1 cellular context compared by ENCODE assay signal in the genomic region with DNA sequence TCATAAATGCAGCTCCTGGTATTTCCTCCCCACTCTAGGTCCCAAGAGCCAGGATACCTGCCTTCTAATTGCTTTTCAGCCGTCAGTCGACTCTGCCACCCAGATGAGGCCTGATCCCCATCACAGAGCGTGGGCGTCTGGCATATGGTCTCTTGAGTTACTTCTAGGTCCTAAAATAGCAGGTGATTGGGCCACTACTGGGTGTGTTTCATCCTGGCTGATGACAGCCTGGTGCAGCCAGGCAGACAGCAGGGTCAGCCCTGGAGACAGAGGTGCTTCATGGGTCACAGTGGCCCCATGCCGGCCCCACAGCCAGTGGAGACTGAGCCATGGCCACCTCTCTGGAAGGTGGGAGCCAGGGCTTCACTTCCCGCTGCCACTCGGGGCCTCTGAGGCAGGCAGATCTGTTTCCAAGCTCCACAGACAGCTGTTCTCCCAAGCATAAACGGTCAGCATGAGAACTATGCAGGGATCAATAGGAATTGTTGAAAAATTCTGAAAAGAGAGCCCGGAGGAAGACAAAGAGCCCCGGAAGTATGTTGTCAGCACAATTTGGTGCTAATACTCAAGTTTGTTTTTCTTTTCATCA.
TF ChIP-seq lines count a peak whose summit lies in the region.

No MANE protein-coding gene starts in this region.

TF ChIP-seq in SK-N-SH treated with all-trans-retinoic acid at 6 μM for 48 hours, 23 proteins besides CTCF, POLR2A, EP300 and RAD21 (continued from another document):
- TF ChIP-seq, protein P1, sequence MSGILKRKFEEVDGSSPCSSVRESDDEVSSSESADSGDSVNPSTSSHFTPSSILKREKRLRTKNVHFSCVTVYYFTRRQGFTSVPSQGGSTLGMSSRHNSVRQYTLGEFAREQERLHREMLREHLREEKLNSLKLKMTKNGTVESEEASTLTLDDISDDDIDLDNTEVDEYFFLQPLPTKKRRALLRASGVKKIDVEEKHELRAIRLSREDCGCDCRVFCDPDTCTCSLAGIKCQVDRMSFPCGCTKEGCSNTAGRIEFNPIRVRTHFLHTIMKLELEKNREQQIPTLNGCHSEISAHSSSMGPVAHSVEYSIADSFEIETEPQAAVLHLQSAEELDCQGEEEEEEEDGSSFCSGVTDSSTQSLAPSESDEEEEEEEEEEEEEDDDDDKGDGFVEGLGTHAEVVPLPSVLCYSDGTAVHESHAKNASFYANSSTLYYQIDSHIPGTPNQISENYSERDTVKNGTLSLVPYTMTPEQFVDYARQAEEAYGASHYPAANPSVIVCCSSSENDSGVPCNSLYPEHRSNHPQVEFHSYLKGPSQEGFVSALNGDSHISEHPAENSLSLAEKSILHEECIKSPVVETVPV (CRISPR knock-in tag; IDR thresholded peaks at IDR 0.05) = no peak
- no peak for TF ChIP-seq ZC3H10 (CRISPR knock-in tag; IDR thresholded peaks at IDR 0.05)
- TF ChIP-seq, protein P2, sequence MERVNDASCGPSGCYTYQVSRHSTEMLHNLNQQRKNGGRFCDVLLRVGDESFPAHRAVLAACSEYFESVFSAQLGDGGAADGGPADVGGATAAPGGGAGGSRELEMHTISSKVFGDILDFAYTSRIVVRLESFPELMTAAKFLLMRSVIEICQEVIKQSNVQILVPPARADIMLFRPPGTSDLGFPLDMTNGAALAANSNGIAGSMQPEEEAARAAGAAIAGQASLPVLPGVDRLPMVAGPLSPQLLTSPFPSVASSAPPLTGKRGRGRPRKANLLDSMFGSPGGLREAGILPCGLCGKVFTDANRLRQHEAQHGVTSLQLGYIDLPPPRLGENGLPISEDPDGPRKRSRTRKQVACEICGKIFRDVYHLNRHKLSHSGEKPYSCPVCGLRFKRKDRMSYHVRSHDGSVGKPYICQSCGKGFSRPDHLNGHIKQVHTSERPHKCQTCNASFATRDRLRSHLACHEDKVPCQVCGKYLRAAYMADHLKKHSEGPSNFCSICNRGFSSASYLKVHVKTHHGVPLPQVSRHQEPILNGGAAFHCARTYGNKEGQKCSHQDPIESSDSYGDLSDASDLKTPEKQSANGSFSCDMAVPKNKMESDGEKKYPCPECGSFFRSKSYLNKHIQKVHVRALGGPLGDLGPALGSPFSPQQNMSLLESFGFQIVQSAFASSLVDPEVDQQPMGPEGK (CRISPR knock-in tag; IDR thresholded peaks at IDR 0.05; ENCODE audit: borderline replicate concordance) = no peak
